Comparison of ENCODE assay signal across 9 cellular contexts in the genomic region with DNA sequence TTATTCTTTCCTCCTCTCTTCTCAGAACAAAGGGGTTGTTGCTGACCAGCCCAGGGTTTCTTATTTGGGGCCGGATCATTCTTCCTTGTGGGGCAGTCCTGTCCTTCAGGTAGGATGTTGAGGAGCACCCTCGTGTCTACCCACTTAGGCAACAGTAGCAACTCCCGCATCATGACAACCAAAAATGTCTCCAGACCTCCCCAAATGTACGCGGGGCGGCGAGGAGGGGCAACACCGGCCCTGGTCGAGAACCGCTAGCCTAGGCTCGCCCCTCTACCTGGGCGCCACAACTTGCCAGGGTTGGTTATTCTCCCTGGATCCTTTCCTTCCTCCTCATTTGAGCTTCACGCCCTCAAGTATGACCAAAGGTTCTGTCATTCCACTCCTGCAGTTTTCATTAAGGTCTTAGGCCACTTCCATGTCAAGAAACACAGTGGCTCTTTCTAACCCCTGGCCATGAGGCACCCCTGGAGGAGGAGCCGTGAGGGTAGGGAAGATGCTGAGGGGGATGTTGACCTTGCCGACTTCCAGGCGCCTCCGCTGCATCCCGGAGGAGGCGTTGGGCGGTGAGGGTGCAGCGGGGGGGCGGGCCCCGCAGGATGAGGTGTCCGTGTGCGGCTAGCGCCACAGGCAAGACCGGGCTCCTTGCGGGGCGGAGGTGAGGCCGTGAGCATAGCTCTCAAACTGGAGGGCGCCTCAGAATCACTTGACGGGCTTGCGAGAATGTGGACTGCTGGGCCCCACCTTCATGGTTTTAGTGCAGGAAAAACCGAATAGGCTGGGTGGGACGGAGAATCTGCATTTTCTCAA. TPM values are rescaled to one million over a fixed set of nuclear protein-coding genes. Genes with fewer than 3 reads are reported as not detected.
DNase-seq lines count a peak whose midpoint lies in the region; ATAC-seq, FAIRE-seq and TF ChIP-seq lines count a peak whose summit lies in the region.
"Had no signal": no experiment of that assay in that cellular context is flagged by ENCODE, and none has a peak within 500 bp of the region (broad histone marks: within the 10 kb centered on the region; RNA-seq: fewer than 3 reads in every experiment).

No MANE protein-coding gene starts in this region.

- TF ChIP-seq EP300 in transverse colon (IDR thresholded peaks at IDR 0.05; ENCODE audit: low read depth) = no peak

- H3K9ac ChIP-seq in duodenal mucosa (ENCODE audit: low read depth in 1 of 2, low read length in 2 of 2) = peak overlapping the region; percentile 9 to 77

- H3K4me1 Mint-ChIP-seq in HFFc6 (ENCODE audit: low read depth) = peaks cover 12% of the 10 kb centered on the region

- H3K9me3 Mint-ChIP-seq in HFFc6 = no peaks in the 10 kb centered on the region

- peak overlapping the region; percentile 92 for H3K4me3 Mint-ChIP-seq in HFFc6

- peaks cover 21% of the 10 kb centered on the region for H3K27me3 ChIP-seq in RWPE2 (ENCODE audit: insufficient read depth, poor library complexity, severe bottlenecking)
- peaks cover 14 to 28% of the 10 kb centered on the region in 2 donors for H3K27me3 ChIP-seq in duodenal mucosa (ENCODE audit: control insufficient read depth in 1 of 2, insufficient read depth in 2 of 2, low read length in 2 of 2)
- peaks cover 97% of the 10 kb centered on the region for H3K27me3 ChIP-seq in transverse colon

- H3K9me3 ChIP-seq in RWPE2 (ENCODE audit: severe bottlenecking) (no peaks in the 10 kb centered on the region), duodenal mucosa (ENCODE audit: control insufficient read depth in 1 of 2, low read length in 2 of 2) (no peaks in the 10 kb centered on the region), mesodermal cell (ENCODE audit: control insufficient read depth, low read length) (no peaks in the 10 kb centered on the region), transverse colon (no peaks in the 10 kb centered on the region)
- H3K9me3 ChIP-seq: adrenal gland had no signal

- no peak for TF ChIP-seq POLR2A in transverse colon (IDR thresholded peaks at IDR 0.05)

- H3K36me3 Mint-ChIP-seq in HFFc6 (ENCODE audit: low read depth) = no peaks in the 10 kb centered on the region

- 36 to 56% methylated on average over 23 to 32 of the region's 35 CpGs for WGBS in mesodermal cell (ENCODE audit: insufficient coverage in 2 of 2), 2 experiments
- 28 to 78% methylated on average over 1 to 32 of the region's 35 CpGs for WGBS in transverse colon (ENCODE audit: low coverage in 1 of 2), 2 donors

- intact Hi-C loops in transverse colon (cut with DNase I; ENCODE audit: low total_unique reads) = no loop called here

- no peaks in the 10 kb centered on the region for H3K36me3 ChIP-seq in RWPE2 (ENCODE audit: low read depth)
- H3K36me3 ChIP-seq in duodenal mucosa (ENCODE audit: control insufficient read depth in 1 of 2, insufficient read depth in 2 of 2, low read length in 2 of 2) = no peaks in the 10 kb centered on the region
- no peaks in the 10 kb centered on the region for H3K36me3 ChIP-seq in mesodermal cell (ENCODE audit: control insufficient read depth, insufficient read depth, low read length)
- no peaks in the 10 kb centered on the region for H3K36me3 ChIP-seq in transverse colon
- H3K36me3 ChIP-seq: adrenal gland had no signal

- H3K27ac ChIP-seq in RWPE2 (ENCODE audit: poor library complexity, severe bottlenecking) = no peak overlapping the region
- no peak overlapping the region for H3K27ac ChIP-seq in duodenal mucosa (ENCODE audit: low read depth, low read length)
- H3K27ac ChIP-seq in mesodermal cell (ENCODE audit: low read depth, low read length, severe bottlenecking) = no peak overlapping the region
- peak overlapping the region in 3 of 4 donors; percentile 51 to 63 (median 54) for H3K27ac ChIP-seq in transverse colon

- H3K27ac Mint-ChIP-seq in HFFc6 = no peak overlapping the region

- H3K4me3 ChIP-seq in RWPE2 (ENCODE audit: severe bottlenecking) (peak overlapping the region; percentile 45), duodenal mucosa (ENCODE audit: low read depth in 1 of 2, low read length in 2 of 2) (peak overlapping the region; percentile 76 to 80), mesodermal cell (ENCODE audit: extremely low read depth, insufficient read depth, low read length, poor library complexity, severe bottlenecking) (peak overlapping the region; percentile 56), transverse colon (peak overlapping the region; percentile 42 to 69 (median 51))

- in situ Hi-C loops in transverse colon (cut with MboI; ENCODE audit: low pct_ligation_motif_present in 1 of 4, low pct_unique_long_range_greater_than_20kb in 1 of 4, low sequenced_read_pairs in 3 of 4) = loop anchor here in 1 of 4 donors (10.0 kb wide), 1 partner anchor 96 kb away; no protein-coding TSS in a partner anchor

- ATAC-seq in RWPE2 (ENCODE audit: low read depth) = peak; percentile 54

- no peak for FAIRE-seq in RCC 7860 (lab: Jason Lieb, UNC)

- no peaks in the 10 kb centered on the region for H3K4me1 ChIP-seq in RWPE2 (ENCODE audit: insufficient read depth, poor library complexity, severe bottlenecking)
- peaks cover 4 to 13% of the 10 kb centered on the region in 2 donors for H3K4me1 ChIP-seq in duodenal mucosa (ENCODE audit: control insufficient read depth in 1 of 2, insufficient read depth in 2 of 2, low read length in 2 of 2)
- H3K4me1 ChIP-seq in mesodermal cell (ENCODE audit: control insufficient read depth, insufficient read depth, low read length, poor library complexity, severe bottlenecking) = peaks cover 7% of the 10 kb centered on the region
- H3K4me1 ChIP-seq in transverse colon = peaks cover 0 to 19% (median 14%) of the 10 kb centered on the region in 4 donors

- DNase-seq in NCI-H748 (lab: John Stamatoyannopoulos, UW; ENCODE audit: unreplicated experiment) (peak; percentile 66), NCI-H748 treated with DMSO at 0.1 percent for 48 hours (lab: John Stamatoyannopoulos, UW) (no peak), HFFc6 (no peak), RWPE2 (ENCODE audit: low spot score) (no peak), transverse colon (peak; percentile 28), RCC 7860 (ENCODE audit: low spot score) (no peak)

- TF ChIP-seq CTCF in HFFc6 (IDR thresholded peaks at IDR 0.05) (no peak), RWPE2 (IDR thresholded peaks at IDR 0.05; ENCODE audit: poor library complexity, severe bottlenecking) (no peak), transverse colon (IDR thresholded peaks at IDR 0.05) (no peak)

- peaks cover 27% of the 10 kb centered on the region for H3K27me3 Mint-ChIP-seq in HFFc6 (ENCODE audit: insufficient read depth)

RNA-seq across cellular contexts. Expression of a gene that starts 0.7 kb away (rescaled TPM):
- total RNA-seq in HFFc6 (2021; fragmentation: NEBNext Ultra II Directional; extraction: Animal tissue kit (Norgen Biotek cat#: 25700)) = 10 to 100 TPM; 19.2 to 33.7 (median 29.4) TPM
- polyA plus RNA-seq in mesodermal cell (2013, experiment 1 of 2) = 59.3 TPM
- 65.8 TPM for polyA plus RNA-seq in mesodermal cell (2013, experiment 2 of 2)
- total RNA-seq in transverse colon = 100 to 1,000 TPM; 117 to 141 (median 125) TPM

RNA-seq across cellular contexts. Expression of a gene that starts 30.8 kb away (rescaled TPM):
- 10 to 100 TPM; 23.3 to 31.3 (median 27.0) TPM for total RNA-seq in HFFc6 (2021; fragmentation: NEBNext Ultra II Directional; extraction: Animal tissue kit (Norgen Biotek cat#: 25700))
- polyA plus RNA-seq in mesodermal cell (2013, experiment 1 of 2) = 23.9 TPM
- 22.2 TPM for polyA plus RNA-seq in mesodermal cell (2013, experiment 2 of 2)
- total RNA-seq in transverse colon = 10 to 100 TPM; 18.7 to 36.8 (median 25.3) TPM

Comparison
In these comparisons a context has a peak if more than half of its experiments do, and no peak if none do; other contexts are left out.
1. DNase-seq: peak in NCI-H748 (single experiment) and transverse colon (single experiment); none in NCI-H748 treated with DMSO at 0.1 percent for 48 hours (single experiment), HFFc6 (single experiment), RWPE2 (single experiment) and RCC 7860 (single experiment).
2. H3K27ac ChIP-seq: peak in transverse colon (3 of 4); none in RWPE2 (single experiment), duodenal mucosa (single experiment) and mesodermal cell (single experiment).
3. Peak in every context shown above with its lines, with median percentiles within 50 percentile points of each other: H3K4me3 ChIP-seq.